In the genomic region with DNA sequence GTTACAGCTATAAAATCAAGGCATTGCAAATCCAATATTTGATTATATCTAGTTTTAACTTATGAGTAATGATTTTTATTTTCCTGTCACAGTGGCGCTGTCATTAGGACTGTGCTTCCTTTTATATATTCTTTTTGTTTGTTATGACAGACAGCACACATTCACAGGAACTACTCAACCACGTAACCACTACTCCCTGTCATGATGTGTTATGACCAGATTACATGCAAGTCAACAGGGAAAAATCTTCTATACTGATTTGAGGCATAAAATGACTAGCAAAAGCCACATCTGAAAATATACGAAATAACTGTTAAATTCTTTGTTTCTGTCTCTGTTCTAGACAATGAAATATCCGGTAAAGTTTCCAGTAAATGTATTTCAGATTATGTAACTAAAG, we compare ENCODE assay signal across 13 cellular contexts. TPM values are rescaled to one million over a fixed set of nuclear protein-coding genes. Genes with fewer than 3 reads are reported as not detected.
DNase-seq lines count a peak whose midpoint lies in the region; ATAC-seq and TF ChIP-seq lines count a peak whose summit lies in the region.
"Had no signal": no experiment of that assay in that cellular context is flagged by ENCODE, and none has a peak within 500 bp of the region (broad histone marks: within the 10 kb centered on the region; RNA-seq: fewer than 3 reads in every experiment).

No MANE protein-coding gene starts in this region.

- H3K4me3 Mint-ChIP-seq in CD4-positive, CD25-positive, alpha-beta regulatory T cell = no peak overlapping the region

- no peaks in the 10 kb centered on the region for H3K9me3 Mint-ChIP-seq in CD4-positive, CD25-positive, alpha-beta regulatory T cell

- no peaks in the 10 kb centered on the region for H3K9me3 ChIP-seq in CD4-positive, CD25-positive, alpha-beta regulatory T cell (ENCODE audit: control insufficient read depth in 2 of 2, low read length in 2 of 2)
- H3K9me3 ChIP-seq in BE2C = no peaks in the 10 kb centered on the region
- H3K9me3 ChIP-seq: suprapubic skin had no signal

- H3K27ac Mint-ChIP-seq in CD4-positive, CD25-positive, alpha-beta regulatory T cell = peak overlapping the region in 2 of 3 donors; percentile 26 to 55

- H3K27ac ChIP-seq in CD4-positive, CD25-positive, alpha-beta regulatory T cell (ENCODE audit: insufficient read depth, low read length, poor library complexity, severe bottlenecking) = peak overlapping the region; percentile 50
- H3K27ac ChIP-seq: suprapubic skin had no signal

- H3K36me3 Mint-ChIP-seq in CD4-positive, CD25-positive, alpha-beta regulatory T cell = peaks cover 26% of the 10 kb centered on the region

- DNase-seq in CD4-positive, CD25-positive, alpha-beta regulatory T cell = peak in 2 of 3 donors; percentile 15 to 19
- DNase-seq in dermis microvascular lymphatic vessel endothelial cell (ENCODE audit: low read depth in 2 of 2) = peak; percentile 23 to 45
- no peak for DNase-seq in BE2C
- DNase-seq in cerebellum (ENCODE audit: low spot score) = no peak
- DNase-seq in stimulated activated CD8-positive, alpha-beta memory T cell treated with anti-CD3 and anti-CD28 coated beads, Interleukin-4, amount 100 ng/mL, for 48 hours = no peak
- DNase-seq in NCI-H1436 treated with DMSO at 0.1 percent for 48 hours (lab: John Stamatoyannopoulos, UW) = no peak
- DNase-seq: H7, midbrain, MV-4-11, retina had no signal

- H3K4me1 Mint-ChIP-seq in CD4-positive, CD25-positive, alpha-beta regulatory T cell = peaks cover 20 to 44% (median 35%) of the 10 kb centered on the region in 4 donors

- peaks cover 38% of the 10 kb centered on the region for H3K36me3 ChIP-seq in CD4-positive, CD25-positive, alpha-beta regulatory T cell (ENCODE audit: control insufficient read depth, insufficient read depth, low read length)
- H3K36me3 ChIP-seq in BE2C = peaks cover 62% of the 10 kb centered on the region

- no peak for ATAC-seq in CD4-positive, CD25-positive, alpha-beta regulatory T cell (ENCODE audit: low read depth in 2 of 2)
- ATAC-seq in GM18511 (IDR thresholded peaks at IDR 0.05; ENCODE audit: unreplicated experiment) (peak; percentile 72), HG03469 (IDR thresholded peaks at IDR 0.05; ENCODE audit: unreplicated experiment) (peak; percentile 49)

- H3K4me3 ChIP-seq in CD4-positive, CD25-positive, alpha-beta regulatory T cell (ENCODE audit: low read depth, low read length) = no peak overlapping the region
- no peak overlapping the region for H3K4me3 ChIP-seq in BE2C (ENCODE audit: low read depth, low read length)
- H3K4me3 ChIP-seq: suprapubic skin had no signal

- H3K4me1 ChIP-seq in CD4-positive, CD25-positive, alpha-beta regulatory T cell (ENCODE audit: control insufficient read depth, insufficient read depth, low read length, poor library complexity, severe bottlenecking) = peaks cover 17% of the 10 kb centered on the region
- H3K4me1 ChIP-seq in BE2C = no peaks in the 10 kb centered on the region
- H3K4me1 ChIP-seq: suprapubic skin had no signal

- TF ChIP-seq CTCF in BE2C (IDR thresholded peaks at IDR 0.05; ENCODE audit: low read depth, low read length) = no peak

- H3K27me3 Mint-ChIP-seq in CD4-positive, CD25-positive, alpha-beta regulatory T cell = no peaks in the 10 kb centered on the region

- no peaks in the 10 kb centered on the region for H3K27me3 ChIP-seq in CD4-positive, CD25-positive, alpha-beta regulatory T cell (ENCODE audit: control insufficient read depth, insufficient read depth, low read length)
- no peaks in the 10 kb centered on the region for H3K27me3 ChIP-seq in BE2C
- H3K27me3 ChIP-seq: suprapubic skin had no signal

RNA-seq across cellular contexts. Expression of gene SREK1, which starts 25.4 kb away (rescaled TPM):
- 160 TPM for total RNA-seq in CD4-positive, CD25-positive, alpha-beta regulatory T cell
- 10 to 100 TPM; 14.8 to 20.0 (median 19.3) TPM for polyA plus RNA-seq in CD4-positive, CD25-positive, alpha-beta regulatory T cell
- total RNA-seq in dermis microvascular lymphatic vessel endothelial cell = 44.7 and 47.3 TPM in 2 replicates
- 58.0 TPM for polyA plus RNA-seq in BE2C (2012; ENCODE audit: insufficient read depth, insufficient read length, low read depth)
- 182 TPM for total RNA-seq in cerebellum

Comparison
In these comparisons a context has a peak if more than half of its experiments do, and no peak if none do; other contexts are left out.
1. ATAC-seq: peak in GM18511 (single experiment) and HG03469 (single experiment); none in CD4-positive, CD25-positive, alpha-beta regulatory T cell (0 of 2).
2. DNase-seq: peak in CD4-positive, CD25-positive, alpha-beta regulatory T cell (2 of 3) and dermis microvascular lymphatic vessel endothelial cell (2 of 2); none in BE2C (single experiment), cerebellum (single experiment), stimulated activated CD8-positive, alpha-beta memory T cell treated with anti-CD3 and anti-CD28 coated beads, Interleukin-4, amount 100 ng/mL, for 48 hours (single experiment) and NCI-H1436 treated with DMSO at 0.1 percent for 48 hours (single experiment).